15 cellular contexts compared by ENCODE assay signal in the genomic region with DNA sequence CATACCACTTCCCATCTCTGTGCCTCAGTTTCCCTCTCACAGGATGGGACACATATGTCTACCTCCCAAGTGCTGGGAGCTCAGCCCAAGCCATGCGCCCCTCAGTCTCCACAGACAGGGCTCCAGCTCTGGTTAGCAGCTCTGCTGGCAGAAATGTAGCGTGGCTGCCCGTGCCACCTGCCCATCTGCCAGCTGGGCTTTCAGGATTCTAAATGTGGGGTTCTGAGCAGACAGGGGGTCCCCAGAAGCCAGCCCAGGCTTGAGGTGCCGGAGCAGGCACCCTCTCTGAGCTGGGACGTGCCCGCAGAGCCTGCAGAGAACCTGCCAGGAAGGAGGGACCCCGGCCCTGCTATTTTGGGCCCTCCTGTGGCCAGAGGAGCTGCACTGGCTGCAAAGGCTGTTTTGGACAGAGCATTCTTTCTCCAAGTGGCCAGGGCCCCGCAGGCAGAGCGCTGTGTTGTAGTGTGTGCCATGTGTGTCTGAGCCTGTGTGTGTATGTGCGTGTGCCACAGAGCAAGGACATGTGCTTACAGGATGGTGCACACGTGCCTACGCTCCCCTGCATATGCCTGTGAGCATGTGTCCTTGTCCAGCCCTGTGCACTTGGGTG. TPM values are rescaled to one million over a fixed set of nuclear protein-coding genes. Genes with fewer than 3 reads are reported as not detected.
DNase-seq lines count a peak whose midpoint lies in the region; ATAC-seq and TF ChIP-seq lines count a peak whose summit lies in the region.
"Had no signal": no experiment of that assay in that cellular context is flagged by ENCODE, and none has a peak within 500 bp of the region (broad histone marks: within the 10 kb centered on the region; RNA-seq: fewer than 3 reads in every experiment).

No MANE protein-coding gene starts in this region.

- peaks cover 59% of the 10 kb centered on the region for H3K4me1 Mint-ChIP-seq in stimulated activated naive CD8-positive, alpha-beta T cell treated with anti-CD3 and anti-CD28 coated beads, Interleukin-15, amount 100 ng/mL, for 72 hours

- H3K9me3 Mint-ChIP-seq in activated naive CD4-positive, alpha-beta T cell treated with anti-CD3 and anti-CD28 coated beads, Interleukin-2, amount 50 U/mL, for 72 hours: no peaks in the 10 kb centered on the region
- no peaks in the 10 kb centered on the region for H3K9me3 Mint-ChIP-seq in stimulated activated naive CD8-positive, alpha-beta T cell treated with anti-CD3 and anti-CD28 coated beads, Interleukin-15, amount 100 ng/mL, for 72 hours
- H3K9me3 Mint-ChIP-seq: T-helper 2 cell treated with Interferon-gamma antibody and Interleukin-4, amounts not matched to agents 5 μg/mL and 100 μg/mL, for 36 hours had no signal

- TF ChIP-seq CTCF in right lobe of liver (IDR thresholded peaks at IDR 0.05): no peak
- no peak for TF ChIP-seq CTCF in esophagus muscularis mucosa (IDR thresholded peaks at IDR 0.05)

- no peaks in the 10 kb centered on the region for H3K36me3 ChIP-seq in right lobe of liver
- H3K36me3 ChIP-seq in esophagus muscularis mucosa: no peaks in the 10 kb centered on the region
- H3K36me3 ChIP-seq: cardiac muscle cell had no signal

- intact Hi-C loops in right lobe of liver (cut with DNase I) (loop anchor here in 1 of 2 donors (10.0 kb wide), 1 partner anchor 518 kb away; no protein-coding TSS in a partner anchor), esophagus muscularis mucosa (cut with DNase I) (no loop called here)

- H3K4me1 ChIP-seq in right lobe of liver (no peaks in the 10 kb centered on the region), esophagus muscularis mucosa (peaks cover 0 to 20% (median 17%) of the 10 kb centered on the region in 4 donors)

- H3K9me3 ChIP-seq in right lobe of liver: no peaks in the 10 kb centered on the region
- no peaks in the 10 kb centered on the region for H3K9me3 ChIP-seq in esophagus muscularis mucosa

- H3K4me3 Mint-ChIP-seq in stimulated activated naive CD8-positive, alpha-beta T cell treated with anti-CD3 and anti-CD28 coated beads, Interleukin-15, amount 100 ng/mL, for 72 hours: no peak overlapping the region
- H3K4me3 Mint-ChIP-seq: T-helper 2 cell treated with Interferon-gamma antibody and Interleukin-4, amounts not matched to agents 5 μg/mL and 100 μg/mL, for 36 hours had no signal

- TF ChIP-seq EP300 in esophagus muscularis mucosa (IDR thresholded peaks at IDR 0.05): no peak

- ATAC-seq in activated naive CD4-positive, alpha-beta T cell treated with anti-CD3 and anti-CD28 coated beads, Interleukin-2, amount 50 U/mL, for 72 hours: no peak
- no peak for ATAC-seq in right lobe of liver
- no peak for ATAC-seq in stimulated activated naive CD8-positive, alpha-beta T cell treated with anti-CD3 and anti-CD28 coated beads, Interleukin-15, amount 100 ng/mL, for 72 hours
- no peak for ATAC-seq in HG02938 (IDR thresholded peaks at IDR 0.05; ENCODE audit: unreplicated experiment)
- ATAC-seq: HCT116 had no signal

- H3K27ac ChIP-seq in right lobe of liver (no peak overlapping the region), esophagus muscularis mucosa (replicated peaks in 1 of 4) (no peak overlapping the region)
- H3K27ac ChIP-seq: cardiac muscle cell had no signal

- H3K27ac Mint-ChIP-seq in activated naive CD4-positive, alpha-beta T cell treated with anti-CD3 and anti-CD28 coated beads, Interleukin-2, amount 50 U/mL, for 72 hours: peak overlapping the region; percentile 50 to 57
- H3K27ac Mint-ChIP-seq in stimulated activated naive CD8-positive, alpha-beta T cell treated with anti-CD3 and anti-CD28 coated beads, Interleukin-15, amount 100 ng/mL, for 72 hours: peak overlapping the region; percentile 76 to 85

- no CpG with 5 or more reads among the region's 12 CpGs for WGBS in right lobe of liver (ENCODE audit: insufficient coverage, low coverage, low lambda C conversion rate, missing lambda C conversion rate)
- 82% methylated on average over 6 of the region's 12 CpGs for WGBS in esophagus muscularis mucosa

- no peak overlapping the region for H3K4me3 ChIP-seq in right lobe of liver
- no peak overlapping the region for H3K4me3 ChIP-seq in esophagus muscularis mucosa
- H3K4me3 ChIP-seq: cardiac muscle cell had no signal

- H3K27me3 Mint-ChIP-seq in stimulated activated naive CD8-positive, alpha-beta T cell treated with anti-CD3 and anti-CD28 coated beads, Interleukin-15, amount 100 ng/mL, for 72 hours: no peaks in the 10 kb centered on the region

- H3K36me3 Mint-ChIP-seq in activated naive CD4-positive, alpha-beta T cell treated with anti-CD3 and anti-CD28 coated beads, Interleukin-2, amount 50 U/mL, for 72 hours: peaks cover 5 to 20% of the 10 kb centered on the region in 2 donors

- peak; percentile 53 for DNase-seq in activated effector memory CD4-positive, alpha-beta T cell treated with anti-CD3 and anti-CD28 coated beads, Interleukin-2, amount 50 U/mL, for 16 hours
- DNase-seq in activated effector memory CD4-positive, alpha-beta T cell treated with Interleukin-2 at 50 U/mL for 16 hours: no peak
- DNase-seq in activated naive CD4-positive, alpha-beta T cell treated with anti-CD3 and anti-CD28 coated beads, Interleukin-2, amount 50 U/mL, for 72 hours (ENCODE audit: low spot score in 2 of 2): peak in 1 of 2 donors; percentile 45
- DNase-seq in right lobe of liver (peak; percentile 14 to 42 (median 27)), epidermal melanocyte (ENCODE audit: insufficient read length, low spot score) (no peak), esophagus muscularis mucosa (ENCODE audit: extremely low spot score) (no peak)
- DNase-seq in stimulated activated naive CD8-positive, alpha-beta T cell treated with anti-CD3 and anti-CD28 coated beads, Interleukin-15, amount 100 ng/mL, for 72 hours: no peak
- DNase-seq: KBM-7, NCI-H187 treated with DMSO at 0.1 percent for 48 hours, small intestine had no signal

- no peak for TF ChIP-seq POLR2A in right lobe of liver (IDR thresholded peaks at IDR 0.05)
- TF ChIP-seq POLR2A in esophagus muscularis mucosa (IDR thresholded peaks at IDR 0.05; ENCODE audit: low read depth): no peak

- no peaks in the 10 kb centered on the region for H3K27me3 ChIP-seq in right lobe of liver
- H3K27me3 ChIP-seq in esophagus muscularis mucosa: peaks cover 0 to 38% (median 0%) of the 10 kb centered on the region in 4 donors
- H3K27me3 ChIP-seq: cardiac muscle cell had no signal

RNA-seq across cellular contexts. Expression of a gene that starts 31.7 kb away (rescaled TPM):
- total RNA-seq in activated naive CD4-positive, alpha-beta T cell treated with anti-CD3 and anti-CD28 coated beads, Interleukin-2, amount 50 U/mL, for 72 hours: 100 to 1,000 TPM in 1 of 2 donors, 10 to 100 TPM in 1; 95.5 to 149 TPM
- total RNA-seq in right lobe of liver (1 to 10 TPM; 1.2 to 4.9 (median 2.2) TPM), esophagus muscularis mucosa (10 to 100 TPM in 1 of 4 donors, 1 to 10 TPM in 3; 7.7 to 11.8 (median 8.1) TPM)
- total RNA-seq: myocyte had no signal

RNA-seq across cellular contexts. Expression of a gene that starts 44.3 kb away (rescaled TPM):
- 10 to 100 TPM in 1 of 2 donors, 1 to 10 TPM in 1; 6.9 to 27.1 TPM for total RNA-seq in activated naive CD4-positive, alpha-beta T cell treated with anti-CD3 and anti-CD28 coated beads, Interleukin-2, amount 50 U/mL, for 72 hours
- total RNA-seq in right lobe of liver: 100 to 1,000 TPM in 1 of 6 experiments, 10 to 100 TPM in 5; 35.6 to 103 (median 63.2) TPM
- 100 to 1,000 TPM in 3 of 4 donors, 10 to 100 TPM in 1; 92.2 to 165 (median 131) TPM for total RNA-seq in esophagus muscularis mucosa

Comparison
In these comparisons a context has a peak if more than half of its experiments do, and no peak if none do; other contexts are left out.
1. DNase-seq: peak in activated effector memory CD4-positive, alpha-beta T cell treated with anti-CD3 and anti-CD28 coated beads, Interleukin-2, amount 50 U/mL, for 16 hours (single experiment) and right lobe of liver (3 of 3); none in activated effector memory CD4-positive, alpha-beta T cell treated with Interleukin-2 at 50 U/mL for 16 hours (single experiment), stimulated activated naive CD8-positive, alpha-beta T cell treated with anti-CD3 and anti-CD28 coated beads, Interleukin-15, amount 100 ng/mL, for 72 hours (0 of 2), epidermal melanocyte (single experiment) and esophagus muscularis mucosa (single experiment).
2. RNA of a gene that starts 31.7 kb away (total RNA-seq): 95.5 to 149 TPM in activated naive CD4-positive, alpha-beta T cell treated with anti-CD3 and anti-CD28 coated beads, Interleukin-2, amount 50 U/mL, for 72 hours; 7.7 to 11.8 TPM in esophagus muscularis mucosa and 1.2 to 4.9 TPM in right lobe of liver; every median in the first group is over 4 times any median in the second.